9 cellular contexts compared by ENCODE assay signal in the genomic region with DNA sequence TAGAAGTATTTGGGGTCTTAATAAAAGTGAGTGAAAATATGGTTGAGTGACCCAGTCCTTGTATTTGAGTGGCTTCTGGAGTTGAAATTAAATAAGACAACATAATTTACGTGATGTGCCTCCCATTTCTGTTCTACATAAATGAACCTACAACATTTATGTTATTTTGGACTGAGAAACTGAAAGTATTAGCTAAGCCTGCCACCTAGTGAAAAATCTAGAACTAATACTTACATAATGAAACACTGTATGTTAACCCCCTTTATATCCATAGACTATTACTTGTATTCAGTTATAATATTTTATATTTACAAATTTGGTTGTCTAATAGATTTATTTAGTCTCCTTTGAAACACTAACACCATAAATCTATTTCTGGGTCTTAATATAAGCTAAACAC.
DNase-seq lines count a peak whose midpoint lies in the region; ATAC-seq and TF ChIP-seq lines count a peak whose summit lies in the region.
"Had no signal": no experiment of that assay in that cellular context is flagged by ENCODE, and none has a peak within 500 bp of the region (broad histone marks: within the 10 kb centered on the region; RNA-seq: fewer than 3 reads in every experiment).

No MANE protein-coding gene starts in this region.

- peaks cover 7% of the 10 kb centered on the region for H3K9me3 Mint-ChIP-seq in osteocyte (ENCODE audit: unreplicated experiment)
- no peaks in the 10 kb centered on the region for H3K9me3 Mint-ChIP-seq in activated T-cell treated with anti-CD3 and anti-CD28 coated beads, Interleukin-2, amount 50 U/mL, for 4 hours

- 38 to 52% methylated on average over 1 of the region's 1 CpG for WGBS in esophagus squamous epithelium, 2 donors

- intact Hi-C loops in esophagus squamous epithelium (cut with DNase I) = no loop called here

- DNase-seq in NCI-H2171 treated with DMSO at 0.1 percent for 48 hours (lab: John Stamatoyannopoulos, UW) (peak; percentile 54), NCI-H2171 (lab: John Stamatoyannopoulos, UW) (no peak), M059J (ENCODE audit: low read depth) (peak; percentile 22), amniotic epithelial cell (ENCODE audit: low read depth) (peak; percentile 51), osteocyte (ENCODE audit: extremely low spot score, unreplicated experiment) (no peak), esophagus squamous epithelium (lab: John Stamatoyannopoulos, UW) (no peak)
- DNase-seq in activated T-cell treated with anti-CD3 and anti-CD28 coated beads, Interleukin-2, amount 50 U/mL, for 4 hours = no peak

- H3K36me3 ChIP-seq in esophagus squamous epithelium = no peaks in the 10 kb centered on the region
- H3K36me3 ChIP-seq: BLaER1 had no signal

- TF ChIP-seq CTCF in osteocyte (IDR thresholded peaks at IDR 0.05) (peak; percentile 65), esophagus squamous epithelium (IDR thresholded peaks at IDR 0.05) (peak in 2 of 6 experiments; percentile 23 to 53)

- H3K9me3 ChIP-seq in esophagus squamous epithelium = no peaks in the 10 kb centered on the region
- H3K9me3 ChIP-seq: BLaER1 had no signal

- H3K27me3 ChIP-seq in esophagus squamous epithelium = no peaks in the 10 kb centered on the region
- H3K27me3 ChIP-seq: BLaER1 had no signal

- H3K36me3 Mint-ChIP-seq in osteocyte (ENCODE audit: unreplicated experiment) = peaks cover 27% of the 10 kb centered on the region
- H3K36me3 Mint-ChIP-seq in activated T-cell treated with anti-CD3 and anti-CD28 coated beads, Interleukin-2, amount 50 U/mL, for 4 hours (ENCODE audit: insufficient read depth) = no peaks in the 10 kb centered on the region

- TF ChIP-seq POLR2A in esophagus squamous epithelium (IDR thresholded peaks at IDR 0.05) = no peak

- no peak overlapping the region for H3K27ac Mint-ChIP-seq in osteocyte (ENCODE audit: unreplicated experiment)

- no peak overlapping the region for H3K4me3 Mint-ChIP-seq in osteocyte (ENCODE audit: unreplicated experiment)
- no peak overlapping the region for H3K4me3 Mint-ChIP-seq in activated T-cell treated with anti-CD3 and anti-CD28 coated beads, Interleukin-2, amount 50 U/mL, for 4 hours

- no peak for ATAC-seq in GM19455 (IDR thresholded peaks at IDR 0.05; ENCODE audit: unreplicated experiment)
- ATAC-seq in activated T-cell treated with anti-CD3 and anti-CD28 coated beads, Interleukin-2, amount 50 U/mL, for 4 hours = no peak

- H3K4me1 ChIP-seq in esophagus squamous epithelium = no peaks in the 10 kb centered on the region
- H3K4me1 ChIP-seq: BLaER1 had no signal

- no peak overlapping the region for H3K4me3 ChIP-seq in esophagus squamous epithelium
- H3K4me3 ChIP-seq: BLaER1 had no signal

- no peak overlapping the region for H3K27ac ChIP-seq in esophagus squamous epithelium
- H3K27ac ChIP-seq: BLaER1 had no signal

- peaks cover 36% of the 10 kb centered on the region for H3K4me1 Mint-ChIP-seq in osteocyte (ENCODE audit: unreplicated experiment)
- no peaks in the 10 kb centered on the region for H3K4me1 Mint-ChIP-seq in activated T-cell treated with anti-CD3 and anti-CD28 coated beads, Interleukin-2, amount 50 U/mL, for 4 hours (ENCODE audit: low read depth)

- H3K27me3 Mint-ChIP-seq in osteocyte (ENCODE audit: unreplicated experiment) = no peaks in the 10 kb centered on the region
- H3K27me3 Mint-ChIP-seq in activated T-cell treated with anti-CD3 and anti-CD28 coated beads, Interleukin-2, amount 50 U/mL, for 4 hours (ENCODE audit: low read depth) = no peaks in the 10 kb centered on the region

Comparison
In these comparisons a context has a peak if more than half of its experiments do, and no peak if none do; other contexts are left out.
1. DNase-seq: peak in NCI-H2171 treated with DMSO at 0.1 percent for 48 hours (single experiment), M059J (single experiment) and amniotic epithelial cell (single experiment); none in NCI-H2171 (single experiment), osteocyte (single experiment), esophagus squamous epithelium (single experiment) and activated T-cell treated with anti-CD3 and anti-CD28 coated beads, Interleukin-2, amount 50 U/mL, for 4 hours (single experiment).